In the genomic region with DNA sequence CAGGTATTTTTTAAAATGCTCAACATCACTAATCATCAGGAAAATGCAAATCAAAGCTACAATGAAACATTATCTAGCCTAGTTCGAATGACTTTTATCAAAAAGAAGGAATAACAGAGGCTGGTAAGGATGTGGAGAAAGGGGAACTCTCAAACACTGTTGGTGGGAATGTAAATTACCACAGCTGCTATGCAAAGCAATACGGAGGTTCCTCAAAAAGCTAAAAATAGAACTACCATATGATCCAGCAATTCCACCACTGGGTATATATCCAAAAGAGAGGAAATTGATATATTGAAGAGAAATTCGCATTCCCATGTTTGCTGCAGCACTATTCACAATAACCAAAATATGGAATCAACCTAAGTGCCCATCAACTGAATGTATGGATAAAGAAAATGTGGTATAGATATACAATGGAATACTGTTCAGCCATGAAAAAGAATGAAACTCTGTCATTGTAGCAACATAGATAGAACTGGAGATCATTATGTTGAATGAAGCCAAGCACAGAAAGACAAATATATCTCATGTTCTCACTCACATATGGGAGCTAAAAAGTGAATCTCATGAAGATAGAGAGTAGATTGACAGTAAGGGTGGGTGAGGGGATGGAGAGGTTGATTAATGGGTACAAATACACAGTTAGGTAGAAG, we compare ENCODE assay signal across 1 cellular context.
TF ChIP-seq lines count a peak whose summit lies in the region.

No MANE protein-coding gene starts in this region.

TF ChIP-seq in A549, 52 proteins besides CTCF, POLR2A, EP300 and RAD21:
- TF ChIP-seq HOXB13 (CRISPR knock-in tag; IDR thresholded peaks at IDR 0.05; ENCODE audit: low read depth) (no peak), ZSCAN20 (CRISPR knock-in tag; IDR thresholded peaks at IDR 0.05) (no peak), JUNB (IDR thresholded peaks at IDR 0.05) (no peak), RNF2 (IDR thresholded peaks at IDR 0.05; ENCODE audit: borderline replicate concordance, low read depth) (no peak), ZC3H11A (IDR thresholded peaks at IDR 0.05) (no peak), ESRRA (IDR thresholded peaks at IDR 0.05; ENCODE audit: borderline replicate concordance, low read length) (no peak), HOXA7 (CRISPR knock-in tag; IDR thresholded peaks at IDR 0.05) (no peak), ZFP36 (IDR thresholded peaks at IDR 0.05; ENCODE audit: borderline replicate concordance, partially characterized antibody) (no peak), RARB (CRISPR knock-in tag; IDR thresholded peaks at IDR 0.05) (no peak), CEBPB (IDR thresholded peaks at IDR 0.05) (no peak)
- TF ChIP-seq, protein P1, sequence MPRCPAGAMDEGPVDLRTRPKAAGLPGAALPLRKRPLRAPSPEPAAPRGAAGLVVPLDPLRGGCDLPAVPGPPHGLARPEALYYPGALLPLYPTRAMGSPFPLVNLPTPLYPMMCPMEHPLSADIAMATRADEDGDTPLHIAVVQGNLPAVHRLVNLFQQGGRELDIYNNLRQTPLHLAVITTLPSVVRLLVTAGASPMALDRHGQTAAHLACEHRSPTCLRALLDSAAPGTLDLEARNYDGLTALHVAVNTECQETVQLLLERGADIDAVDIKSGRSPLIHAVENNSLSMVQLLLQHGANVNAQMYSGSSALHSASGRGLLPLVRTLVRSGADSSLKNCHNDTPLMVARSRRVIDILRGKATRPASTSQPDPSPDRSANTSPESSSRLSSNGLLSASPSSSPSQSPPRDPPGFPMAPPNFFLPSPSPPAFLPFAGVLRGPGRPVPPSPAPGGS (IDR thresholded peaks at IDR 0.05): no peak
- TF ChIP-seq, protein P2, sequence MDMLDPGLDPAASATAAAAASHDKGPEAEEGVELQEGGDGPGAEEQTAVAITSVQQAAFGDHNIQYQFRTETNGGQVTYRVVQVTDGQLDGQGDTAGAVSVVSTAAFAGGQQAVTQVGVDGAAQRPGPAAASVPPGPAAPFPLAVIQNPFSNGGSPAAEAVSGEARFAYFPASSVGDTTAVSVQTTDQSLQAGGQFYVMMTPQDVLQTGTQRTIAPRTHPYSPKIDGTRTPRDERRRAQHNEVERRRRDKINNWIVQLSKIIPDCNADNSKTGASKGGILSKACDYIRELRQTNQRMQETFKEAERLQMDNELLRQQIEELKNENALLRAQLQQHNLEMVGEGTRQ (IDR thresholded peaks at IDR 0.05): no peak
- TF ChIP-seq, protein P3, sequence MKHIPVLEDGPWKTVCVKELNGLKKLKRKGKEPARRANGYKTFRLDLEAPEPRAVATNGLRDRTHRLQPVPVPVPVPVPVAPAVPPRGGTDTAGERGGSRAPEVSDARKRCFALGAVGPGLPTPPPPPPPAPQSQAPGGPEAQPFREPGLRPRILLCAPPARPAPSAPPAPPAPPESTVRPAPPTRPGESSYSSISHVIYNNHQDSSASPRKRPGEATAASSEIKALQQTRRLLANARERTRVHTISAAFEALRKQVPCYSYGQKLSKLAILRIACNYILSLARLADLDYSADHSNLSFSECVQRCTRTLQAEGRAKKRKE (CRISPR knock-in tag; IDR thresholded peaks at IDR 0.05; ENCODE audit: low read depth): no peak
- TF ChIP-seq, protein P4, sequence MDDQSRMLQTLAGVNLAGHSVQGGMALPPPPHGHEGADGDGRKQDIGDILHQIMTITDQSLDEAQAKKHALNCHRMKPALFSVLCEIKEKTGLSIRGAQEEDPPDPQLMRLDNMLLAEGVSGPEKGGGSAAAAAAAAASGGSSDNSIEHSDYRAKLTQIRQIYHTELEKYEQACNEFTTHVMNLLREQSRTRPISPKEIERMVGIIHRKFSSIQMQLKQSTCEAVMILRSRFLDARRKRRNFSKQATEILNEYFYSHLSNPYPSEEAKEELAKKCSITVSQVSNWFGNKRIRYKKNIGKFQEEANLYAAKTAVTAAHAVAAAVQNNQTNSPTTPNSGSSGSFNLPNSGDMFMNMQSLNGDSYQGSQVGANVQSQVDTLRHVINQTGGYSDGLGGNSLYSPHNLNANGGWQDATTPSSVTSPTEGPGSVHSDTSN (IDR thresholded peaks at IDR 0.05): no peak
